ENCODE assay signal across 24 cellular contexts in genomic region chr5:130797303-130797702, GRCh38.
"Had no signal": no experiment of that assay in that cellular context is flagged by ENCODE, and none has a peak within 500 bp of the region (broad histone marks: within the 10 kb centered on the region; RNA-seq: fewer than 3 reads in every experiment).

No MANE protein-coding gene starts in this region.

- H3K79me2 ChIP-seq: hepatocyte had no signal

- H3K4me3 ChIP-seq: dorsolateral prefrontal cortex, gastroesophageal sphincter, heart left ventricle, hepatocyte, left lung, pancreas, right atrium auricular region, sigmoid colon, spleen, thoracic aorta, tibial nerve, upper lobe of right lung, vagina had no signal

- ATAC-seq: gastroesophageal sphincter; heart left ventricle; left lung; naive thymus-derived CD8-positive, alpha-beta T cell; pancreas; stimulated activated memory B cell treated with anti-CD40 and anti-IgM and Interleukin-4, amounts not matched to agents 10 μg/mL and 1 μg/mL and 100 μg/mL, for 72 hours; upper lobe of right lung had no signal

- H3K4me1 Mint-ChIP-seq: naive thymus-derived CD8-positive, alpha-beta T cell; nephron progenitor cell; stimulated activated memory B cell treated with anti-CD40 and anti-IgM and Interleukin-4, amounts not matched to agents 10 μg/mL and 1 μg/mL and 100 μg/mL, for 72 hours had no signal

- H3K4me1 ChIP-seq: gastroesophageal sphincter, heart left ventricle, left lung, pancreas, right atrium auricular region, sigmoid colon, spleen, tibial nerve, upper lobe of right lung, vagina had no signal

- H3K4me2 ChIP-seq: hepatocyte had no signal

- H3K27me3 Mint-ChIP-seq: stimulated activated memory B cell treated with anti-CD40 and anti-IgM and Interleukin-4, amounts not matched to agents 10 μg/mL and 1 μg/mL and 100 μg/mL, for 72 hours; stimulated activated naive CD8-positive, alpha-beta T cell treated with anti-CD3 and anti-CD28 coated beads, Interleukin-15, Interleukin-2, amounts not matched to agents 100 ng/mL and 50 ng/mL, for 24 hours had no signal

- H3K36me3 ChIP-seq: gastroesophageal sphincter, heart left ventricle, left lung, neutrophil, pancreas, right atrium auricular region, sigmoid colon, spleen, thoracic aorta, tibial nerve, upper lobe of right lung, vagina had no signal

- H2AFZ ChIP-seq: hepatocyte had no signal

- H3K27me3 ChIP-seq: gastroesophageal sphincter, heart left ventricle, hepatocyte, left lung, neutrophil, pancreas, right atrium auricular region, sigmoid colon, spleen, tibial nerve, upper lobe of right lung, vagina had no signal

- H3K36me3 Mint-ChIP-seq: stimulated activated memory B cell treated with anti-CD40 and anti-IgM and Interleukin-4, amounts not matched to agents 10 μg/mL and 1 μg/mL and 100 μg/mL, for 72 hours had no signal

- H3K27ac Mint-ChIP-seq: naive thymus-derived CD8-positive, alpha-beta T cell; nephron progenitor cell; stimulated activated memory B cell treated with anti-CD40 and anti-IgM and Interleukin-4, amounts not matched to agents 10 μg/mL and 1 μg/mL and 100 μg/mL, for 72 hours; stimulated activated naive CD8-positive, alpha-beta T cell treated with anti-CD3 and anti-CD28 coated beads, Interleukin-15, Interleukin-2, amounts not matched to agents 100 ng/mL and 50 ng/mL, for 24 hours had no signal

- H3K27ac ChIP-seq: dorsolateral prefrontal cortex, gastroesophageal sphincter, heart left ventricle, hepatocyte, left lung, neutrophil, pancreas, right atrium auricular region, sigmoid colon, spleen, thoracic aorta, tibial nerve, upper lobe of right lung, vagina had no signal

- DNase-seq: dorsolateral prefrontal cortex; effector CD4-positive, alpha-beta T cell; foreskin fibroblast; heart left ventricle; kidney; left lung; midbrain; naive thymus-derived CD8-positive, alpha-beta T cell; nephron progenitor cell; pancreas; sigmoid colon; spleen; stimulated activated CD4-positive, alpha-beta T cell treated with anti-CD3 and anti-CD28 coated beads, Interleukin-4, amount 100 ng/mL, for 4 hours; upper lobe of right lung had no signal

- FAIRE-seq: colon, kidney, pancreas had no signal

- H3K9me3 ChIP-seq: neutrophil, pancreas, upper lobe of right lung, vagina had no signal

- H3K4me3 Mint-ChIP-seq: naive thymus-derived CD8-positive, alpha-beta T cell; nephron progenitor cell; stimulated activated memory B cell treated with anti-CD40 and anti-IgM and Interleukin-4, amounts not matched to agents 10 μg/mL and 1 μg/mL and 100 μg/mL, for 72 hours; stimulated activated naive CD8-positive, alpha-beta T cell treated with anti-CD3 and anti-CD28 coated beads, Interleukin-15, Interleukin-2, amounts not matched to agents 100 ng/mL and 50 ng/mL, for 24 hours had no signal
